Comparison of ENCODE assay signal across 1 cellular context in genomic region chr1:12745126-12745991, GRCh38.
TF ChIP-seq lines count a peak whose summit lies in the region.

No MANE protein-coding gene starts in this region.

TF ChIP-seq in K562, 482 proteins besides CTCF, POLR2A, EP300 and RAD21 (continued from another document and continues in another):
- no peak for TF ChIP-seq CEBPZ (IDR thresholded peaks at IDR 0.05; ENCODE audit: borderline replicate concordance, low read depth, low read length)
- no peak for TF ChIP-seq IRF1 (CRISPR knock-in tag; IDR thresholded peaks at IDR 0.05; ENCODE audit: borderline replicate concordance)
- TF ChIP-seq NUFIP1 (IDR thresholded peaks at IDR 0.05; ENCODE audit: partially characterized antibody): no peak
- no peak for TF ChIP-seq GABPA (tag; conservative IDR thresholded peaks at IDR 0.05; ENCODE audit: low read depth)
- no peak for TF ChIP-seq PHF21A (IDR thresholded peaks at IDR 0.05; ENCODE audit: borderline replicate concordance, low read depth)
- no peak for TF ChIP-seq PPARD (CRISPR knock-in tag; IDR thresholded peaks at IDR 0.05)
- TF ChIP-seq KAT2B (IDR thresholded peaks at IDR 0.05; ENCODE audit: low read depth, low read length): no peak
- TF ChIP-seq E2F4 (CRISPR knock-in tag; IDR thresholded peaks at IDR 0.05; ENCODE audit: low read depth): no peak
- TF ChIP-seq ZFPM2 (CRISPR knock-in tag; IDR thresholded peaks at IDR 0.05): no peak
- TF ChIP-seq ELF1 (tag; IDR thresholded peaks at IDR 0.05): no peak
- TF ChIP-seq ETS2 (tag; IDR thresholded peaks at IDR 0.05; ENCODE audit: borderline replicate concordance, poor library complexity, severe bottlenecking): no peak
- TF ChIP-seq SMARCC2 (IDR thresholded peaks at IDR 0.05; ENCODE audit: low read depth): peak; percentile 60; the same call in 1 of the 2 replicates
- 0 out of 2 replicates have a peak, but pooled peaks have one; percentile 39 for TF ChIP-seq ZNF76 (CRISPR knock-in tag; IDR thresholded peaks at IDR 0.05; ENCODE audit: borderline replicate concordance)
- no peak for TF ChIP-seq MAX (CRISPR knock-in tag; IDR thresholded peaks at IDR 0.05)
- TF ChIP-seq ESRRB (CRISPR knock-in tag; IDR thresholded peaks at IDR 0.05; ENCODE audit: borderline replicate concordance): no peak
- no peak for TF ChIP-seq ZNF174 (CRISPR knock-in tag; IDR thresholded peaks at IDR 0.05)
- TF ChIP-seq CTCFL (IDR thresholded peaks at IDR 0.05; ENCODE audit: borderline replicate concordance, insufficient read depth, low read depth, low read length, poor library complexity, severe bottlenecking): no peak
- TF ChIP-seq ZNF253 (CRISPR knock-in tag; conservative IDR thresholded peaks at IDR 0.05): no peak
- no peak for TF ChIP-seq ZKSCAN1 (IDR thresholded peaks at IDR 0.05; ENCODE audit: low read depth, low read length)
- no peak for TF ChIP-seq ZFX (CRISPR knock-in tag; IDR thresholded peaks at IDR 0.05)
- TF ChIP-seq ILF3 (IDR thresholded peaks at IDR 0.05; ENCODE audit: borderline replicate concordance): no peak
- TF ChIP-seq PCBP2 (IDR thresholded peaks at IDR 0.05; ENCODE audit: low read depth, low read length, poor library complexity, severe bottlenecking): no peak
- no peak for TF ChIP-seq FOS (IDR thresholded peaks at IDR 0.05; ENCODE audit: extremely low read depth, insufficient read length)
- TF ChIP-seq HEY1 (CRISPR knock-in tag; IDR thresholded peaks at IDR 0.05; ENCODE audit: borderline replicate concordance): 0 out of 2 replicates have a peak, but pooled peaks have one; percentile 33
- no peak for TF ChIP-seq FOXP1 (CRISPR knock-in tag; IDR thresholded peaks at IDR 0.05)
- TF ChIP-seq SP2 (IDR thresholded peaks at IDR 0.05; ENCODE audit: extremely low read depth, low read depth, low read length, poor library complexity, severe bottlenecking): no peak
- no peak for TF ChIP-seq PRMT5 (CRISPR knock-in tag; IDR thresholded peaks at IDR 0.05)
- no peak for TF ChIP-seq LARP7 (IDR thresholded peaks at IDR 0.05)
- TF ChIP-seq RB1 (IDR thresholded peaks at IDR 0.05; ENCODE audit: low read depth): no peak
- no peak for TF ChIP-seq SAFB (IDR thresholded peaks at IDR 0.05; ENCODE audit: borderline replicate concordance, low read depth, low read length)
- TF ChIP-seq RERE (CRISPR knock-in tag; IDR thresholded peaks at IDR 0.05; ENCODE audit: borderline replicate concordance): no peak
- TF ChIP-seq NCOA1 (IDR thresholded peaks at IDR 0.05; ENCODE audit: low read depth): no peak
- TF ChIP-seq NELFE (IDR thresholded peaks at IDR 0.05; ENCODE audit: insufficient read depth, insufficient read length): no peak
- no peak for TF ChIP-seq USF1 (CRISPR knock-in tag; IDR thresholded peaks at IDR 0.05)
- TF ChIP-seq COPS2 (conservative IDR thresholded peaks at IDR 0.05): no peak
- no peak for TF ChIP-seq THRA (IDR thresholded peaks at IDR 0.05)
- peak; percentile 95 for TF ChIP-seq CEBPG (CRISPR knock-in tag; IDR thresholded peaks at IDR 0.05)
- peak; percentile 97 to 100 for TF ChIP-seq CEBPG (tag; conservative IDR thresholded peaks at IDR 0.05 in 1 of 2, IDR thresholded peaks at IDR 0.05 in 1 of 2)
- no peak for TF ChIP-seq HLTF (IDR thresholded peaks at IDR 0.05)
- TF ChIP-seq TCFL5 (CRISPR knock-in tag; conservative IDR thresholded peaks at IDR 0.05): no peak
- TF ChIP-seq MEIS2 (IDR thresholded peaks at IDR 0.05; ENCODE audit: partially characterized antibody): peak; percentile 49
- TF ChIP-seq STAT5A (IDR thresholded peaks at IDR 0.05; ENCODE audit: borderline replicate concordance, low read length): no peak
- no peak for TF ChIP-seq POLR3A (IDR thresholded peaks at IDR 0.05; ENCODE audit: borderline replicate concordance, extremely low read depth, insufficient read depth, insufficient read length)
- TF ChIP-seq ZNF445 (CRISPR knock-in tag; IDR thresholded peaks at IDR 0.05; ENCODE audit: low read depth): no peak
- TF ChIP-seq ZNF280B (CRISPR knock-in tag; IDR thresholded peaks at IDR 0.05): no peak
- TF ChIP-seq MIER1 (IDR thresholded peaks at IDR 0.05; ENCODE audit: low read depth): no peak
- TF ChIP-seq ZNF239 (CRISPR knock-in tag; IDR thresholded peaks at IDR 0.05): peak; percentile 53; the same call in 1 of the 2 replicates
